30 cellular contexts compared by ENCODE assay signal in the genomic region with DNA sequence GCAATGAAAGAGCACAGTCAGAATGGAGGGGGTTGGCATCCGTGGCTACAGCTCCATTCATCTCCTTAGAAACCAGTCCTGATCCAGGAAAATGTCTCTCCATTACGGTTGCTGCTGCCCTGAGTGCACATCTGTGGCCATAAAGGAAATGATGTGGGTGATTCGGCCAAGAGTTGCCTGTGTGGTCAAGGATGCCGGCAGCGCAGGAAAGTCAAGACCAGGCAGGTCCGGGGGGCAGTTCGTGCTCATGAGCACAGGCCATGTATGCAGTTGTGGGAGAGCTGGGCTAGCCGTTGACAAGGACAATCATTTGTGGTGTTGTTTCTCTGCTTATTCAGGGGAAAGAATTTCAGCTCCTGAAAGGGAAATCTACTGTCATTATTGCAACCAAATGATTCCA. TPM values are rescaled to one million over a fixed set of nuclear protein-coding genes. Genes with fewer than 3 reads are reported as not detected.
A peak's percentile ranks its signal among the peaks of the same experiment; 100 is the strongest.
DNase-seq lines count a peak whose midpoint lies in the region; ATAC-seq, FAIRE-seq and TF ChIP-seq lines count a peak whose summit lies in the region.
"Had no signal": no experiment of that assay in that cellular context is flagged by ENCODE, and none has a peak within 500 bp of the region (broad histone marks: within the 10 kb centered on the region; RNA-seq: fewer than 3 reads in every experiment).

No MANE protein-coding gene starts in this region.

- CTCF ChIA-PET in mammary epithelial cell (lab: Charles Lee; ENCODE audit: low non-redundant PET) = no interaction called here
- CTCF ChIA-PET in GM12878 (lab: Yijun Ruan, JAX) = no interaction called here

- peaks cover 6% of the 10 kb centered on the region for H3K27me3 Mint-ChIP-seq in astrocyte (ENCODE audit: low read depth, unreplicated experiment)
- H3K27me3 Mint-ChIP-seq: CD4-positive, alpha-beta memory T cell; CD4-positive, CD25-positive, alpha-beta regulatory T cell had no signal

- H3K79me2 ChIP-seq in mammary epithelial cell (ENCODE audit: insufficient read depth, low read length) (no peaks in the 10 kb centered on the region), astrocyte (ENCODE audit: insufficient read depth, low read length) (no peaks in the 10 kb centered on the region), GM12878 (ENCODE audit: control insufficient read depth, insufficient read depth, low read length) (peaks cover 16% of the 10 kb centered on the region)

- no peaks in the 10 kb centered on the region for H3K9me3 ChIP-seq in mammary epithelial cell (replicated peaks; ENCODE audit: insufficient read depth, low read length)
- H3K9me3 ChIP-seq in breast epithelium = no peaks in the 10 kb centered on the region
- H3K9me3 ChIP-seq in astrocyte (ENCODE audit: insufficient read depth, low read depth, low read length) = no peaks in the 10 kb centered on the region
- H3K9me3 ChIP-seq in GM12878 (replicated peaks; ENCODE audit: control insufficient read depth, insufficient read depth, low read length) = peaks cover 7% of the 10 kb centered on the region; the same call in 2 of the 3 replicates
- H3K9me3 ChIP-seq in neuronal stem cell (replicated peaks in 1 of 2; ENCODE audit: control insufficient read depth in 2 of 2, insufficient read depth in 1 of 2, low read depth in 1 of 2, low read length in 2 of 2) = no peaks in the 10 kb centered on the region
- no peaks in the 10 kb centered on the region for H3K9me3 ChIP-seq in transverse colon
- H3K9me3 ChIP-seq: BE2C had no signal

- H2BK12ac ChIP-seq in neuronal stem cell (ENCODE audit: low read length) = no peak overlapping the region

- POLR2A ChIA-PET in GM12878 (lab: Charles Lee) = interaction anchor here (0.6 kb wide), 1 partner anchor 149 kb away, joined by 8 read pairs; no protein-coding TSS in a partner anchor

- peak overlapping the region; percentile 28 for H3K4me2 ChIP-seq in mammary epithelial cell (ENCODE audit: insufficient read depth, low read depth, low read length)
- no peak overlapping the region for H3K4me2 ChIP-seq in astrocyte (ENCODE audit: low read length)
- H3K4me2 ChIP-seq in GM12878 (ENCODE audit: control insufficient read depth, insufficient read depth) = no peak overlapping the region
- no peak overlapping the region for H3K4me2 ChIP-seq in neuronal stem cell (ENCODE audit: insufficient read depth, low read length, poor library complexity, severe bottlenecking)
- H3K4me2 ChIP-seq: BLaER1 had no signal

- intact Hi-C loops in mammary epithelial cell (cut with micrococcal nuclease) (no loop called here), breast epithelium (cut with DNase I; ENCODE audit: low total_unique reads) (no loop called here), GM12878 (cut with micrococcal nuclease; ENCODE audit: unreplicated experiment) (no loop called here), transverse colon (cut with DNase I; ENCODE audit: low total_unique reads) (no loop called here)

- H4K8ac ChIP-seq in neuronal stem cell (ENCODE audit: low read depth, low read length) = no peak overlapping the region

- in situ Hi-C loops in mammary epithelial cell (cut with MboI; ENCODE audit: low sequenced_read_pairs in 2 of 2) (no loop called here), GM12878 (cut with MboI) (no loop called here), ACHN (cut with HindIII; ENCODE audit: low pct_ligation_motif_present, low pct_unique_long_range_greater_than_20kb, low sequenced_read_pairs) (no loop called here), transverse colon (cut with MboI; ENCODE audit: low pct_ligation_motif_present in 1 of 4, low pct_unique_long_range_greater_than_20kb in 1 of 4, low sequenced_read_pairs in 3 of 4) (no loop called here)

- no peak overlapping the region for H2BK120ac ChIP-seq in neuronal stem cell (ENCODE audit: low read depth, low read length)

- no peak for TF ChIP-seq RAD21 in GM12878 (IDR thresholded peaks at IDR 0.05; ENCODE audit: insufficient read depth, low read depth, low read length)

- no peak overlapping the region for H3K27ac ChIP-seq in mammary epithelial cell (ENCODE audit: insufficient read depth, low read depth, low read length)
- no peak overlapping the region for H3K27ac ChIP-seq in breast epithelium
- no peak overlapping the region for H3K27ac ChIP-seq in astrocyte (ENCODE audit: low read depth, low read length)
- H3K27ac ChIP-seq in GM12878 (ENCODE audit: control insufficient read depth, insufficient read depth) = no peak overlapping the region
- H3K27ac ChIP-seq in neuronal stem cell (replicated peaks; ENCODE audit: low read length) = no peak overlapping the region
- H3K27ac ChIP-seq in transverse colon = no peak overlapping the region
- H3K27ac ChIP-seq: BLaER1 had no signal

- no peak overlapping the region for H2AK5ac ChIP-seq in neuronal stem cell (ENCODE audit: low read depth, low read length)

- peaks cover 11% of the 10 kb centered on the region for H3K4me1 ChIP-seq in mammary epithelial cell (ENCODE audit: insufficient read depth, low read length)
- H3K4me1 ChIP-seq in breast epithelium = no peaks in the 10 kb centered on the region
- H3K4me1 ChIP-seq in astrocyte (ENCODE audit: insufficient read depth, low read length) = no peaks in the 10 kb centered on the region
- H3K4me1 ChIP-seq in GM12878 (ENCODE audit: control insufficient read depth, insufficient read depth, low read length) = no peaks in the 10 kb centered on the region; the same call in 1 of the 2 replicates
- H3K4me1 ChIP-seq in neuronal stem cell (ENCODE audit: control insufficient read depth in 2 of 2, insufficient read depth in 1 of 2, low read depth in 1 of 2, low read length in 2 of 2) = peaks cover 0 to 9% of the 10 kb centered on the region in 2 donors
- H3K4me1 ChIP-seq in transverse colon = peaks cover 0 to 9% (median 2%) of the 10 kb centered on the region in 4 donors
- H3K4me1 ChIP-seq: BE2C had no signal

- no peak overlapping the region for H3K23ac ChIP-seq in neuronal stem cell (ENCODE audit: low read depth, low read length, poor library complexity)

- H3K4ac ChIP-seq in neuronal stem cell (ENCODE audit: low read length) = no peak overlapping the region

- no peak overlapping the region for H3K27ac Mint-ChIP-seq in astrocyte (ENCODE audit: unreplicated experiment)

- TF ChIP-seq POLR2A in breast epithelium (IDR thresholded peaks at IDR 0.05) (no peak), GM12878 (IDR thresholded peaks at IDR 0.05; ENCODE audit: low read depth, low read length) (peak; percentile 41), transverse colon (IDR thresholded peaks at IDR 0.05) (no peak)

- no TSS peak for BruUV-seq in mammary epithelial cell (replicated peaks; lab: Mats Ljungman, UMichigan)
- BruUV-seq in GM12878 (replicated peaks; lab: Mats Ljungman, UMichigan) = no TSS peak

- TF ChIP-seq EP300 in GM12878 (IDR thresholded peaks at IDR 0.05; ENCODE audit: borderline replicate concordance in 1 of 2, control insufficient read depth in 1 of 2, low read depth in 2 of 2, low read length in 2 of 2) (no peak), transverse colon (IDR thresholded peaks at IDR 0.05; ENCODE audit: low read depth) (no peak)

- no peak for FAIRE-seq in astrocyte (lab: Jason Lieb, UNC)
- no peak for FAIRE-seq in GM12878 (lab: Jason Lieb, UNC)
- FAIRE-seq: A204.1, GM18507 had no signal

- H3K4me3 ChIP-seq in mammary epithelial cell (replicated peaks in 1 of 3; ENCODE audit: insufficient read depth in 1 of 3, low read depth in 2 of 3, low read length in 3 of 3) = no peak overlapping the region
- no peak overlapping the region for H3K4me3 ChIP-seq in breast epithelium
- H3K4me3 ChIP-seq in astrocyte (ENCODE audit: insufficient read depth, low read depth, low read length) = no peak overlapping the region
- H3K4me3 ChIP-seq in GM12878 = no peak overlapping the region
- H3K4me3 ChIP-seq in neuronal stem cell (ENCODE audit: low read length in 2 of 2) = no peak overlapping the region
- H3K4me3 ChIP-seq in transverse colon = no peak overlapping the region
- H3K4me3 ChIP-seq: BLaER1 had no signal

- H3K18ac ChIP-seq in neuronal stem cell (ENCODE audit: low read length) = no peak overlapping the region

- 4% methylated on average over 8 of the region's 8 CpGs for whole genome bisulfite sequencing in mammary epithelial cell (ENCODE audit: low coverage, missing lambda C conversion rate)
- 86% methylated on average over 8 of the region's 8 CpGs for WGBS in GM12878 (ENCODE audit: insufficient coverage, insufficient replicate concordance, low lambda C conversion rate, missing lambda C conversion rate)
- no CpG with 5 or more reads among the region's 8 CpGs for WGBS in neuronal stem cell (ENCODE audit: extremely low coverage in 2 of 2, insufficient read length in 2 of 2, insufficient replicate concordance in 1 of 2), 2 donors
- 84 to 89% methylated on average over 4 to 8 of the region's 8 CpGs for WGBS in transverse colon (ENCODE audit: low coverage in 1 of 2), 2 donors

- H4K20me1 ChIP-seq in mammary epithelial cell (ENCODE audit: insufficient read depth, low read length) (no peaks in the 10 kb centered on the region), astrocyte (ENCODE audit: insufficient read depth, low read length) (no peaks in the 10 kb centered on the region), GM12878 (ENCODE audit: control insufficient read depth, insufficient read depth) (no peaks in the 10 kb centered on the region)
- H4K20me1 ChIP-seq: BLaER1 had no signal

- H2BK15ac ChIP-seq in neuronal stem cell (ENCODE audit: low read length) = no peak overlapping the region

- no peak overlapping the region for H3K14ac ChIP-seq in neuronal stem cell (ENCODE audit: low read length)

- RAD21 ChIA-PET in GM12878 (lab: Charles Lee; ENCODE audit: unreplicated experiment) = no interaction called here

- no peak for TF ChIP-seq CTCF in mammary epithelial cell (conservative IDR thresholded peaks at IDR 0.05 in 1 of 2, IDR thresholded peaks at IDR 0.05 in 1 of 2; ENCODE audit: extremely low read depth in 1 of 2, insufficient read depth in 1 of 2, low read depth in 1 of 2, low read length in 2 of 2)
- no peak for TF ChIP-seq CTCF in breast epithelium (IDR thresholded peaks at IDR 0.05)
- TF ChIP-seq CTCF in astrocyte (IDR thresholded peaks at IDR 0.05; ENCODE audit: insufficient read depth, low read depth, low read length) = no peak
- TF ChIP-seq CTCF in GM12878 (IDR thresholded peaks at IDR 0.05 in 2 of 3, conservative IDR thresholded peaks at IDR 0.05 in 1 of 3; ENCODE audit: control insufficient read depth in 2 of 3, extremely low read depth in 1 of 3, insufficient read depth in 1 of 3, low read depth in 3 of 3, low read length in 3 of 3) = no peak
- no peak for TF ChIP-seq CTCF in transverse colon (IDR thresholded peaks at IDR 0.05)

- peak overlapping the region; percentile 77 for H2AFZ ChIP-seq in mammary epithelial cell (ENCODE audit: low read depth, low read length)
- H2AFZ ChIP-seq in astrocyte (ENCODE audit: low read depth, low read length) = no peak overlapping the region
- no peak overlapping the region for H2AFZ ChIP-seq in GM12878 (ENCODE audit: control insufficient read depth, low read depth, low read length)
- peak overlapping the region; percentile 78 for H2AFZ ChIP-seq in neuronal stem cell (ENCODE audit: low read length)

- no peak for ATAC-seq in GM12878

- no peak overlapping the region for H2BK5ac ChIP-seq in neuronal stem cell (ENCODE audit: low read length)

- no peak overlapping the region for H3K4me3 Mint-ChIP-seq in astrocyte (ENCODE audit: unreplicated experiment)
- H3K4me3 Mint-ChIP-seq: CD14-positive monocyte; CD4-positive, alpha-beta memory T cell had no signal

- DNase-seq in mammary epithelial cell (no peak), breast epithelium (ENCODE audit: low spot score in 2 of 2) (no peak), astrocyte (ENCODE audit: low read depth) (peak; percentile 35), GM12878 (ENCODE audit: low read depth, low spot score) (no peak), neuronal stem cell (ENCODE audit: low spot score) (no peak), ACHN (no peak), transverse colon (no peak), NCI-H524 treated with DMSO at 0.1 percent for 48 hours (lab: John Stamatoyannopoulos, UW) (no peak)
- DNase-seq: 8988T; AML-193; BE2C; C1 segment of cervical spinal cord; CD4-positive, alpha-beta memory T cell; CD4-positive, CD25-positive, alpha-beta regulatory T cell; CD8-positive, alpha-beta memory T cell; COR-L47; DMS 273 treated with DMSO at 0.1 percent for 48 hours; DMS153; DMS53; DMS79; DND-41; EL; GDM1 had no signal

- no peak overlapping the region for H4K91ac ChIP-seq in neuronal stem cell (ENCODE audit: low read depth, low read length, poor library complexity)

- H3K36me3 Mint-ChIP-seq in astrocyte (ENCODE audit: low read depth, unreplicated experiment) = peaks cover 59% of the 10 kb centered on the region

- H3K27me3 ChIP-seq in mammary epithelial cell (ENCODE audit: insufficient read depth, low read length) (no peaks in the 10 kb centered on the region), breast epithelium (no peaks in the 10 kb centered on the region), astrocyte (ENCODE audit: insufficient read depth, low read length) (peaks cover 3% of the 10 kb centered on the region), GM12878 (replicated peaks in 1 of 2; ENCODE audit: control insufficient read depth in 2 of 2, insufficient read depth in 2 of 2, low read length in 1 of 2) (no peaks in the 10 kb centered on the region), neuronal stem cell (ENCODE audit: control insufficient read depth in 3 of 3, insufficient read depth in 3 of 3, low read depth in 1 of 3, low read length in 3 of 3) (no peaks in the 10 kb centered on the region), transverse colon (no peaks in the 10 kb centered on the region)
- H3K27me3 ChIP-seq: BE2C, BLaER1 had no signal

- no peaks in the 10 kb centered on the region for H3K79me1 ChIP-seq in neuronal stem cell (ENCODE audit: low read depth, low read length)

- H3K36me3 ChIP-seq in mammary epithelial cell (ENCODE audit: insufficient read depth, low read length) (no peaks in the 10 kb centered on the region), breast epithelium (peaks cover 3% of the 10 kb centered on the region), astrocyte (ENCODE audit: insufficient read depth, low read length) (no peaks in the 10 kb centered on the region), GM12878 (ENCODE audit: control insufficient read depth in 2 of 2, insufficient read depth in 2 of 2, low read length in 1 of 2) (peaks cover 5 to 64% of the 10 kb centered on the region in 2 experiments), neuronal stem cell (replicated peaks in 1 of 2; ENCODE audit: control insufficient read depth in 2 of 2, insufficient read depth in 2 of 2, low read length in 2 of 2) (no peaks in the 10 kb centered on the region), transverse colon (peaks cover 0 to 30% (median 8%) of the 10 kb centered on the region in 4 donors)
- H3K36me3 ChIP-seq: BE2C had no signal

- no peak overlapping the region for H3K9ac ChIP-seq in mammary epithelial cell (ENCODE audit: insufficient read depth, low read length)
- H3K9ac ChIP-seq in astrocyte (ENCODE audit: low read length) = no peak overlapping the region
- no peak overlapping the region for H3K9ac ChIP-seq in GM12878 (ENCODE audit: control insufficient read depth, insufficient read depth, low read length)
- no peak overlapping the region for H3K9ac ChIP-seq in neuronal stem cell (ENCODE audit: low read depth, low read length, poor library complexity)
- H3K9ac ChIP-seq: BLaER1 had no signal

- H3K9me3 Mint-ChIP-seq in astrocyte (ENCODE audit: unreplicated experiment) = peaks cover 9% of the 10 kb centered on the region

- dilution Hi-C loops in mammary epithelial cell (cut with HindIII; ENCODE audit: low sequenced_read_pairs) = no loop called here

- peaks cover 21% of the 10 kb centered on the region for H3K4me1 Mint-ChIP-seq in astrocyte (ENCODE audit: low read depth, unreplicated experiment)

- SMC1A ChIA-PET in GM12878 (lab: Charles Lee; ENCODE audit: uncharacterized antibody, unreplicated experiment) = no interaction called here

RNA-seq across cellular contexts. Expression of a gene that starts 6.0 kb away (rescaled TPM):
- total RNA-seq in mammary epithelial cell = 1 to 10 TPM in 1 of 2 donors, under 1 TPM in 1; 0.71 to 8.7 TPM
- polyA plus RNA-seq in mammary epithelial cell = 0.14 TPM
- not detected for polyA minus RNA-seq in mammary epithelial cell
- total RNA-seq in breast epithelium = 10 to 100 TPM; 15.2 to 25.6 (median 25.2) TPM
- total RNA-seq in astrocyte = 50.9 and 69.6 TPM in 2 replicates
- total RNA-seq in GM12878 (2013; cell fraction: nucleolus; rRNA removed) = 339 and 350 TPM in 2 replicates
- total RNA-seq in GM12878 (2014; rRNA removed) = 48.9 and 58.3 TPM in 2 replicates
- 58.1 and 71.7 TPM in 2 replicates for total RNA-seq in GM12878 (2014; rRNA removed; fragmentation: Illumina TruSeq; extraction: Trizol)
- 43.7 and 49.0 TPM in 2 replicates for total RNA-seq in GM12878 (2021)
- 22.4 TPM for polyA plus RNA-seq in GM12878 (2011; ENCODE audit: low read depth)
- 50.0 and 56.3 TPM in 2 replicates for polyA plus RNA-seq in GM12878 (2011; rRNA removed)
- polyA plus RNA-seq in GM12878 (2011; cell fraction: cytosol; rRNA removed) = 47.5 and 61.4 TPM in 2 replicates
- polyA plus RNA-seq in GM12878 (2011; cell fraction: nucleus; rRNA removed) = 127 and 186 TPM in 2 replicates
- 30.4 and 32.9 TPM in 2 replicates for polyA plus RNA-seq in GM12878 (2012)
- polyA plus RNA-seq in GM12878 (2014; fragmentation: Illumina TruSeq; extraction: Trizol) = 59.1 and 73.2 TPM in 2 replicates
- polyA plus RNA-seq in GM12878 (2014; fragmentation: Nextera tagmentation; extraction: Ambion mirVana) = 10 to 100 TPM; 16.3 to 25.0 TPM
- 39.2 and 40.3 TPM in 2 replicates for polyA plus RNA-seq in GM12878 (2014; rRNA removed)
- polyA plus RNA-seq in GM12878 (2016; fragmentation: Nextera tagmentation; extraction: Ambion mirVana) = 10 to 100 TPM; 19.6 to 23.3 TPM
- 146 and 208 TPM in 2 replicates for polyA minus RNA-seq in GM12878 (2011; rRNA and poly(A)+ RNA removed)
- polyA minus RNA-seq in GM12878 (2011; cell fraction: cytosol; rRNA and poly(A)+ RNA removed) = 49.4 and 55.1 TPM in 2 replicates
- 116 and 193 TPM in 2 replicates for polyA minus RNA-seq in GM12878 (2011; cell fraction: nucleus; rRNA and poly(A)+ RNA removed)
- 0.01 TPM for polyA plus RNA-seq in neuronal stem cell (2013, experiment 1 of 2)
- 0.01 TPM for polyA plus RNA-seq in neuronal stem cell (2013, experiment 2 of 2)
- 10 to 100 TPM in 3 of 4 donors, 1 to 10 TPM in 1; 6.7 to 15.5 (median 14.1) TPM for total RNA-seq in transverse colon
- total RNA-seq: A673, G401 had no signal

RNA-seq across cellular contexts. Expression of a gene that starts 14.2 kb away (rescaled TPM):
- total RNA-seq in mammary epithelial cell (under 1 TPM; 0.56 to 0.67 TPM), breast epithelium (1 to 10 TPM in 2 of 3 donors, not detected in 1; 1.0 to 1.3 TPM), astrocyte (0.93 and 1.2 TPM in 2 replicates), GM12878 (2014; rRNA removed) (0.11 TPM in 1 of 2 replicates, not detected in the other), GM12878 (2014; rRNA removed; fragmentation: Illumina TruSeq; extraction: Trizol) (0.18 TPM in 1 of 2 replicates, not detected in the other), GM12878 (2021) (not detected in 2 replicates), transverse colon (not detected)
- polyA plus RNA-seq in mammary epithelial cell (0.31 TPM), GM12878 (2011; rRNA removed) (0.62 and 0.65 TPM in 2 replicates), GM12878 (2014; fragmentation: Illumina TruSeq; extraction: Trizol) (0.13 TPM in 1 of 2 replicates, not detected in the other), GM12878 (2014; fragmentation: Nextera tagmentation; extraction: Ambion mirVana) (under 1 TPM in 1 of 2 experiments, not detected in 1; 0.05 TPM), GM12878 (2014; rRNA removed) (0.15 TPM in 1 of 2 replicates, not detected in the other), GM12878 (2016; fragmentation: Nextera tagmentation; extraction: Ambion mirVana) (not detected)
- polyA minus RNA-seq in mammary epithelial cell = 4.0 TPM
- total RNA-seq in GM12878 (2013; cell fraction: nucleolus; rRNA removed) = 3.8 and 4.3 TPM in 2 replicates
- polyA plus RNA-seq in GM12878 (2011; ENCODE audit: low read depth) = not detected
- polyA plus RNA-seq in GM12878 (2011; cell fraction: cytosol; rRNA removed) = 0.36 and 0.50 TPM in 2 replicates
- 2.0 and 2.1 TPM in 2 replicates for polyA plus RNA-seq in GM12878 (2011; cell fraction: nucleus; rRNA removed)
- 0.14 and 0.35 TPM in 2 replicates for polyA plus RNA-seq in GM12878 (2012)
- 1.1 and 1.2 TPM in 2 replicates for polyA minus RNA-seq in GM12878 (2011; rRNA and poly(A)+ RNA removed)
- polyA minus RNA-seq in GM12878 (2011; cell fraction: cytosol; rRNA and poly(A)+ RNA removed) = not detected in 2 replicates
- 1.5 TPM in 2 replicates for polyA minus RNA-seq in GM12878 (2011; cell fraction: nucleus; rRNA and poly(A)+ RNA removed)
- polyA plus RNA-seq in neuronal stem cell (2013, experiment 1 of 2) = not detected
- polyA plus RNA-seq in neuronal stem cell (2013, experiment 2 of 2) = not detected
- total RNA-seq: A673; CD8-positive, alpha-beta memory T cell; G401 had no signal
- polyA plus RNA-seq: CD14-positive monocyte; CD8-positive, alpha-beta memory T cell had no signal

RNA-seq across cellular contexts. Expression of a gene that starts 48.6 kb away (rescaled TPM):
- total RNA-seq in mammary epithelial cell (under 1 TPM in 1 of 2 donors, not detected in 1; 0.67 TPM), breast epithelium (under 1 TPM in 1 of 3 donors, not detected in 2; 0.32 TPM), astrocyte (6.9 and 13.2 TPM in 2 replicates), GM12878 (2014; rRNA removed) (not detected in 2 replicates), GM12878 (2014; rRNA removed; fragmentation: Illumina TruSeq; extraction: Trizol) (not detected in 2 replicates), GM12878 (2021) (0.23 TPM in 1 of 2 replicates, not detected in the other), transverse colon (not detected)
- polyA plus RNA-seq in mammary epithelial cell (0.20 TPM), GM12878 (2011; rRNA removed) (not detected in 2 replicates), GM12878 (2014; fragmentation: Illumina TruSeq; extraction: Trizol) (not detected in 2 replicates), GM12878 (2014; fragmentation: Nextera tagmentation; extraction: Ambion mirVana) (not detected), GM12878 (2014; rRNA removed) (not detected in 2 replicates), GM12878 (2016; fragmentation: Nextera tagmentation; extraction: Ambion mirVana) (not detected)
- polyA minus RNA-seq in mammary epithelial cell = not detected
- not detected in 2 replicates for total RNA-seq in GM12878 (2013; cell fraction: nucleolus; rRNA removed)
- polyA plus RNA-seq in GM12878 (2011; ENCODE audit: low read depth) = not detected
- not detected in 2 replicates for polyA plus RNA-seq in GM12878 (2011; cell fraction: cytosol; rRNA removed)
- polyA plus RNA-seq in GM12878 (2011; cell fraction: nucleus; rRNA removed) = 0.10 TPM in 1 of 2 replicates, not detected in the other
- polyA plus RNA-seq in GM12878 (2012) = 0.06 and 0.07 TPM in 2 replicates
- 0.05 TPM in 1 of 2 replicates, not detected in the other for polyA minus RNA-seq in GM12878 (2011; rRNA and poly(A)+ RNA removed)
- polyA minus RNA-seq in GM12878 (2011; cell fraction: cytosol; rRNA and poly(A)+ RNA removed) = not detected in 2 replicates
- polyA minus RNA-seq in GM12878 (2011; cell fraction: nucleus; rRNA and poly(A)+ RNA removed) = not detected in 2 replicates
- 0.13 TPM for polyA plus RNA-seq in neuronal stem cell (2013, experiment 1 of 2)
- 0.06 TPM for polyA plus RNA-seq in neuronal stem cell (2013, experiment 2 of 2)
- total RNA-seq: A673; CD4-positive, alpha-beta memory T cell; CD4-positive, CD25-positive, alpha-beta regulatory T cell; CD8-positive, alpha-beta memory T cell; Daoy; G401 had no signal
- polyA plus RNA-seq: CD14-positive monocyte; CD4-positive, alpha-beta memory T cell; CD4-positive, CD25-positive, alpha-beta regulatory T cell; CD8-positive, alpha-beta memory T cell had no signal

Comparison
In these comparisons a context has a peak if more than half of its experiments do, and no peak if none do; other contexts are left out.
1. H2AFZ ChIP-seq: peak in mammary epithelial cell (single experiment) and neuronal stem cell (single experiment); none in astrocyte (single experiment) and GM12878 (single experiment).